17 cellular contexts compared by ENCODE assay signal in the genomic region with DNA sequence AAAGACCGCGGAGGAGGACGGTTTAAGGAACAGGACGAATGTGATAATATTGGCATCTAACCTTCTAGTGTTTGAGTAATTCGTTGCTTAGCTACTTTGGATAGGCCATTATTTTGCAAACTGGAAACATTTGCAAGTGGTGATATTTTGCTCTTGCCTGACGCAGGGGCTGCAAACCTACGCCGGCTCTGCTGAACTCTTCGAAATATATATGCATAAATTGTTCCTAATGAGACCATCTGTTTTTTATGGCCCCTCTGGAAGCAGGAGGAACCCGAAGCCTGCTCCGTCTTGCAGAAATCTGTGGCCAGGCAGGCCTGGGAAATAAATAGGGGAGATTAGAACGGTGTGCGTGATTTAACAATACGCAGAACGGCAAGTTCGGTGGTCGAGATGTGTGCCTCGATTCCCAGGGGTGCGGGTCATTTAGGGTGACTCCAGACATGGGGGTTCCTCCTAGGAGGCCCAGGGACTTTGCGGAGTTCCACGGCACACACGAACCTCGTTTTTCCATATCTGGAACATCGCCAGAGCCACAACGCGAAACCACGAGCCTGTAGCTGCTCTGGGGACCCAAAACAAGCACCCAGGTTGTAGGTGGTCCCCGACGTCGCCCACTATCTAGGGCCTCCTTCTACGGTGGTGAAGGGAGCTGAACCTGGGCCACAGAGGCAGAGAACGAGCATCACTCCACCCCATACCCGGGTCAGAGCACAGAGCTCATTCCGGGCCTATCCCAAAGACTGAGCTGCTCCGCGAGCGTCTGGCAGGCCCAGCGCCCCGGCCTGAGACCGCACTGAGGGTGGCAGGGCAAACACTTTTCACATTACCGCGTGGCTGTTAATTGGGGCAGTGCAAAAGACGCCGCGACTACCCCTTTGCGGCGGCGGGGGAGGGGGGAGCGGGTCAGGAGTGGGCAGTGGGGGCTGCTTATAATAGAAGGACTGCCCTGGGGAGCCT.
DNase-seq lines count a peak whose midpoint lies in the region; FAIRE-seq and TF ChIP-seq lines count a peak whose summit lies in the region.
"Had no signal": no experiment of that assay in that cellular context is flagged by ENCODE, and none has a peak within 500 bp of the region (broad histone marks: within the 10 kb centered on the region; RNA-seq: fewer than 3 reads in every experiment).

No MANE protein-coding gene starts in this region.

- H2AK5ac ChIP-seq in trophoblast cell (ENCODE audit: low read length): no peak overlapping the region

- H3K4me3 ChIP-seq in hepatocyte (no peak overlapping the region), trophoblast cell (ENCODE audit: low read depth, low read length) (no peak overlapping the region)
- H3K4me3 ChIP-seq: HAP-1, ovary, PC-9, upper lobe of right lung had no signal

- H3K4ac ChIP-seq in trophoblast cell (ENCODE audit: low read depth, low read length): no peak overlapping the region

- H3K27me3 ChIP-seq in hepatocyte: peaks cover 72% of the 10 kb centered on the region
- peaks cover 28% of the 10 kb centered on the region for H3K27me3 ChIP-seq in trophoblast cell (ENCODE audit: insufficient read depth, low read length)
- H3K27me3 ChIP-seq: gastroesophageal sphincter, ovary, upper lobe of right lung had no signal

- H3K4me2 ChIP-seq in hepatocyte (peak overlapping the region; percentile 87), trophoblast cell (ENCODE audit: low read length) (peak overlapping the region; percentile 62)
- H3K4me2 ChIP-seq: PC-9 had no signal

- FAIRE-seq in RCC 7860 (lab: Jason Lieb, UNC): no peak

- H3K36me3 ChIP-seq in hepatocyte (replicated peaks; ENCODE audit: insufficient read depth, low read depth): no peaks in the 10 kb centered on the region
- no peaks in the 10 kb centered on the region for H3K36me3 ChIP-seq in trophoblast cell (ENCODE audit: control insufficient read depth in 1 of 2, insufficient read depth in 2 of 2, low read length in 2 of 2)
- H3K36me3 ChIP-seq: gastroesophageal sphincter, HAP-1, ovary, upper lobe of right lung had no signal

- no peak overlapping the region for H4K12ac ChIP-seq in trophoblast cell (ENCODE audit: low read depth, low read length)

- H4K20me1 ChIP-seq in hepatocyte (ENCODE audit: insufficient read depth, poor library complexity, severe bottlenecking): no peaks in the 10 kb centered on the region

- H3K14ac ChIP-seq in trophoblast cell (ENCODE audit: low read length): no peak overlapping the region

- H3K18ac ChIP-seq in trophoblast cell (ENCODE audit: low read length): no peak overlapping the region

- no peaks in the 10 kb centered on the region for H3K9me2 ChIP-seq in hepatocyte (replicated peaks; ENCODE audit: insufficient read depth)

- no peak overlapping the region for H3K9ac ChIP-seq in trophoblast cell (ENCODE audit: low read length)

- H3K23ac ChIP-seq in trophoblast cell (ENCODE audit: low read length): no peak overlapping the region

- H2BK120ac ChIP-seq in trophoblast cell (ENCODE audit: insufficient read depth, low read length, poor library complexity): no peak overlapping the region

- H3K79me2 ChIP-seq in hepatocyte: no peaks in the 10 kb centered on the region
- H3K79me2 ChIP-seq in trophoblast cell (ENCODE audit: control insufficient read depth, insufficient read depth, low read length, poor library complexity): peaks cover 1% of the 10 kb centered on the region

- peaks cover 82% of the 10 kb centered on the region for H3K4me1 ChIP-seq in hepatocyte (ENCODE audit: insufficient read depth)
- peaks cover 35 to 51% of the 10 kb centered on the region in 2 experiments for H3K4me1 ChIP-seq in trophoblast cell (ENCODE audit: control insufficient read depth in 1 of 2, insufficient read depth in 2 of 2, low read length in 2 of 2)

- no peak for TF ChIP-seq CTCF in hepatocyte (IDR thresholded peaks at IDR 0.05; ENCODE audit: poor library complexity)

- peak overlapping the region; percentile 45 for H2BK12ac ChIP-seq in trophoblast cell (ENCODE audit: low read length)

- no peak overlapping the region for H4K91ac ChIP-seq in trophoblast cell (ENCODE audit: low read depth, low read length)

- H3K27ac ChIP-seq in hepatocyte: no peak overlapping the region
- no peak overlapping the region for H3K27ac ChIP-seq in trophoblast cell (ENCODE audit: low read depth, low read length)
- H3K27ac ChIP-seq: gastroesophageal sphincter, ovary, PC-9, upper lobe of right lung had no signal

- peak overlapping the region; percentile 15 for H2AFZ ChIP-seq in hepatocyte
- no peak overlapping the region for H2AFZ ChIP-seq in trophoblast cell (ENCODE audit: insufficient read depth, low read length, poor library complexity)
- H2AFZ ChIP-seq: PC-9 had no signal

- no peak overlapping the region for H2BK5ac ChIP-seq in trophoblast cell (ENCODE audit: low read depth, low read length, poor library complexity)

- peaks cover 17% of the 10 kb centered on the region for H3K79me1 ChIP-seq in trophoblast cell (ENCODE audit: low read length)

- H3K9me3 ChIP-seq in hepatocyte (ENCODE audit: low read depth) (no peaks in the 10 kb centered on the region), trophoblast cell (ENCODE audit: insufficient read depth, low read depth, low read length) (peaks cover 3% of the 10 kb centered on the region)
- H3K9me3 ChIP-seq: gastroesophageal sphincter, HAP-1, ovary, upper lobe of right lung had no signal

- H4K8ac ChIP-seq in trophoblast cell (ENCODE audit: low read depth, low read length): no peak overlapping the region

- DNase-seq in NCI-H526 (lab: John Stamatoyannopoulos, UW): peak; percentile 53 to 66
- DNase-seq in NCI-H526 treated with DMSO at 0.1 percent for 48 hours (lab: John Stamatoyannopoulos, UW): no peak
- peak; percentile 42 for DNase-seq in NCI-H1694 (lab: John Stamatoyannopoulos, UW)
- no peak for DNase-seq in hepatocyte (ENCODE audit: low spot score)
- no peak for DNase-seq in trophoblast cell
- DNase-seq in iPS-NIHi7 (ENCODE audit: extremely low spot score): no peak
- no peak for DNase-seq in anterior cingulate cortex (lab: John Stamatoyannopoulos, UW)
- no peak for DNase-seq in RCC 7860 (ENCODE audit: low spot score)
- DNase-seq: effector CD4-positive, alpha-beta T cell; MM.1S; NCI-H2227 treated with DMSO at 0.1 percent for 48 hours; PC-9; T-cell had no signal

- 38% methylated on average over 48 of the region's 49 CpGs for WGBS in hepatocyte (ENCODE audit: low lambda C conversion rate, missing lambda C conversion rate)
- no CpG with 5 or more reads among the region's 49 CpGs for WGBS in trophoblast cell (ENCODE audit: extremely low coverage, insufficient coverage, insufficient read length)

Comparison
In these comparisons a context has a peak if more than half of its experiments do, and no peak if none do; other contexts are left out.
1. DNase-seq: peak in NCI-H526 (2 of 2) and NCI-H1694 (single experiment); none in NCI-H526 treated with DMSO at 0.1 percent for 48 hours (single experiment), hepatocyte (single experiment), trophoblast cell (0 of 2), iPS-NIHi7 (single experiment), anterior cingulate cortex (0 of 58) and RCC 7860 (single experiment).